8 cellular contexts compared by ENCODE assay signal in the genomic region with DNA sequence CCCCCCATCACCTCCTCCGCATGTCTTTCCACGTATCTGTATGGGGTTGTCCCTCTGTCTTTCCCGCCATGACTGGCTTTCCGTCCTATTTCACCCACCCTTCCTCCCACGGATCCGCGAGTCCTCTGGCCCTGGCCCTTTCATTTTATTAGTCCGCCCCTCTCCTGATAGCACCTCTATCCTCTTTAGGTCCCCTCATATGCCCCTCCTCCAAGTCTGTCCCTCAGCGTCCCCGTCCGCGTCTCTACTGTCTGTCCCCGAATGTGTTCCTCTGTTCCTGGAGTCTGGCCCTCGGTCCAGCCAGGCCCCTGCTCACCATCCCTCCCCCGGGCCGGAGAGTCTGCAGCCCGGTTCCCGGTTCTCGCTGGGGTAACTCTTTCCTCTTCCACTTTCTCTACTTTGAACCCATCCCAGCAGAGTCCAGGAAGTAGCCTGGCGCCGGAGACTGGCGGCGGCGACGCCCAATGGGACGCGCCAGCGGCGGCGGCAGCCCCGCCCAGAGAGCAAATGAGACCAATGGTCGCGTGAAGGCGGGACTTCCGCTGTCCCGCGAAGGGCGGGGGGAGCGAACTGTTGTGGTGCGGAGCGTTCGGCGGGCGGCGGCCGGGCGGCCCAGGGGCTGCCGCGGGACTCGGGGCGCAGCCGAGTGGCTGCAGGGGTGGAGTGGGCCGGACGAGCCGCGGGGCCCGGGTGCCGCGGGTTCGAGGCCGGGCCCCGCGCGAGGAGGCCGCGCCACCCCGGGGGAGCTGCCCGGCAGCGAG. TPM values are rescaled to one million over a fixed set of nuclear protein-coding genes. Genes with fewer than 3 reads are reported as not detected.
DNase-seq lines count a peak whose midpoint lies in the region; ATAC-seq and TF ChIP-seq lines count a peak whose summit lies in the region.

A gene with protein sequence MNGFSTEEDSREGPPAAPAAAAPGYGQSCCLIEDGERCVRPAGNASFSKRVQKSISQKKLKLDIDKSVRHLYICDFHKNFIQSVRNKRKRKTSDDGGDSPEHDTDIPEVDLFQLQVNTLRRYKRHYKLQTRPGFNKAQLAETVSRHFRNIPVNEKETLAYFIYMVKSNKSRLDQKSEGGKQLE (plus strand): TSS at position 576 of the 761 bp plus-strand sequence. CDS start 608 bp downstream, outside the sequence.

- no peak for TF ChIP-seq CTCF in GM13976 (IDR thresholded peaks at IDR 0.05; ENCODE audit: borderline replicate concordance, control extremely low read depth, extremely low read depth, insufficient read depth, missing control alignments)
- no peak for TF ChIP-seq CTCF in transverse colon (IDR thresholded peaks at IDR 0.05)

- DNase-seq in GM13976 (ENCODE audit: low spot score): peak; percentile 100
- DNase-seq in NCI-H146 (lab: John Stamatoyannopoulos, UW): peak; percentile 83
- peak; percentile 86 to 99 (median 94) for DNase-seq in T-cell
- DNase-seq in cardiac septum (ENCODE audit: low spot score): peak; percentile 97
- peak; percentile 97 for DNase-seq in pons (ENCODE audit: low spot score)
- peak; percentile 97 for DNase-seq in transverse colon

- in situ Hi-C loops in GM13976 (cut with MboI; ENCODE audit: low sequenced_read_pairs, unreplicated experiment) (no loop called here), transverse colon (cut with MboI; ENCODE audit: low pct_ligation_motif_present in 1 of 4, low pct_unique_long_range_greater_than_20kb in 1 of 4, low sequenced_read_pairs in 3 of 4) (no loop called here)

- H3K4me1 Mint-ChIP-seq in T-cell: peaks cover 64 to 68% (median 66%) of the 10 kb centered on the region in 3 donors

- peaks cover 0 to 10% (median 0%) of the 10 kb centered on the region in 4 donors for H3K36me3 ChIP-seq in transverse colon

- 0% methylated on average over 64 to 69 of the region's 69 CpGs for WGBS in adipose tissue, 3 donors
- WGBS in transverse colon (ENCODE audit: low coverage in 1 of 2), 2 donors: 0 to 2% methylated on average over 9 to 69 of the region's 69 CpGs

- H3K9me3 Mint-ChIP-seq in T-cell: no peaks in the 10 kb centered on the region

- peaks cover 25% of the 10 kb centered on the region for H3K36me3 Mint-ChIP-seq in T-cell

- POLR2A ChIA-PET in T-cell (lab: Charles Lee): no interaction called here

- intact Hi-C loops in cardiac septum (cut with DNase I) (no loop called here), transverse colon (cut with DNase I; ENCODE audit: low total_unique reads) (no loop called here)

- no peak for TF ChIP-seq EP300 in transverse colon (IDR thresholded peaks at IDR 0.05; ENCODE audit: low read depth)

- CTCF ChIA-PET in T-cell (lab: Charles Lee): no interaction called here

- ATAC-seq in HG02840 (IDR thresholded peaks at IDR 0.05; ENCODE audit: low FRiP score, unreplicated experiment): peak; percentile 91
- peak; percentile 94 to 96 (median 95) for ATAC-seq in T-cell (replicated peaks in 1 of 4)

- no peaks in the 10 kb centered on the region for H3K27me3 ChIP-seq in transverse colon

- peak within 1 kb of the TSS; percentile 98 to 100 (median 99) for H3K4me3 Mint-ChIP-seq in T-cell

- H3K27ac Mint-ChIP-seq in T-cell: peak within 1 kb of the TSS; percentile 90 to 94

- peak within 1 kb of the TSS; percentile 89 to 97 (median 96) for H3K4me3 ChIP-seq in transverse colon

- H3K27ac ChIP-seq in adipose tissue (ENCODE audit: low read depth, low read length) (peak within 1 kb of the TSS; percentile 0), transverse colon (peak within 1 kb of the TSS; percentile 87 to 96 (median 94))

- H3K27me3 Mint-ChIP-seq in T-cell: no peaks in the 10 kb centered on the region

- no peaks in the 10 kb centered on the region for H3K9me3 ChIP-seq in transverse colon

- peaks cover 14 to 37% (median 32%) of the 10 kb centered on the region in 4 donors for H3K4me1 ChIP-seq in transverse colon

- peak; percentile 91 for TF ChIP-seq POLR2A in transverse colon (IDR thresholded peaks at IDR 0.05)

RNA-seq across cellular contexts. Expression of the gene that starts here (rescaled TPM):
- total RNA-seq in T-cell (10 to 100 TPM; 32.5 to 48.4 (median 38.1) TPM), cardiac septum (32.3 TPM), transverse colon (10 to 100 TPM; 26.3 to 47.1 (median 33.1) TPM)
- polyA plus RNA-seq in adipose tissue: 10 to 100 TPM in 2 of 3 donors, 1 to 10 TPM in 1; 8.9 to 17.2 (median 17.0) TPM

Comparison
In these comparisons a context has a peak if more than half of its experiments do, and no peak if none do; other contexts are left out.
1. Peak in every context shown above with its lines: DNase-seq, ATAC-seq, H3K4me3 ChIP-seq and H3K27ac ChIP-seq.